Comparison of ENCODE assay signal across 1 cellular context in the genomic region with DNA sequence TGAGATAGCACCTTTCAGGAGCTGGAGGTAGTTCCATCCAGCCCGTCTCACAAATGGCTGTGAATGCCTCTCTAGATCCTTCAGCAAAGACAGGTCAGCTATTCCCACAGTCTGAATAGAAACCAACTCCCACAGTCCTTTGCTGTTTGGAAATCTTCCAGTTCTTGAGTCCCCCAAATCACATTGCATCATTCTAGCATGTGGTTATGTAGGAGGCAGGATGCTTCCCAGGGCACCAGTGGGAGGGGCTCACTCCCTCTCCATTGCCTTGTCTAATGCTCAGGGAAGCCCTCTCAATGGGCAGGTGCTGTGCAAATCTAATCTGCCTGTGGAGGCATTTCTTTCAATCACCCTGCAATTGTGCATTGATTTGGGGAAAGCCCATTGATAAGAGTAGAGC.
TF ChIP-seq lines count a peak whose summit lies in the region.

No MANE protein-coding gene starts in this region.

TF ChIP-seq in SK-N-SH, 30 proteins besides CTCF, POLR2A, EP300 and RAD21 (continued from another document):
- TF ChIP-seq FOXM1 (IDR thresholded peaks at IDR 0.05; ENCODE audit: low read depth) (no peak), FOXJ3 (CRISPR knock-in tag; IDR thresholded peaks at IDR 0.05) (no peak), RXRA (IDR thresholded peaks at IDR 0.05; ENCODE audit: borderline replicate concordance, low read depth) (no peak), MXI1 (IDR thresholded peaks at IDR 0.05; ENCODE audit: low read depth, low read length) (no peak), TAF1 (IDR thresholded peaks at IDR 0.05; ENCODE audit: borderline replicate concordance, low read depth, low read length) (no peak), JUND (IDR thresholded peaks at IDR 0.05) (no peak), POLR2AphosphoS5 (IDR thresholded peaks at IDR 0.05; ENCODE audit: low read depth, low read length) (no peak)
- TF ChIP-seq, protein P1, sequence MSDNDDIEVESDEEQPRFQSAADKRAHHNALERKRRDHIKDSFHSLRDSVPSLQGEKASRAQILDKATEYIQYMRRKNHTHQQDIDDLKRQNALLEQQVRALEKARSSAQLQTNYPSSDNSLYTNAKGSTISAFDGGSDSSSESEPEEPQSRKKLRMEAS (IDR thresholded peaks at IDR 0.05; ENCODE audit: low read depth), result no peak
